28 cellular contexts compared by ENCODE assay signal in genomic region chr7:1252543-1253090, GRCh38. TPM values are rescaled to one million over a fixed set of nuclear protein-coding genes. Genes with fewer than 3 reads are reported as not detected.
"Had no signal": no experiment of that assay in that cellular context is flagged by ENCODE, and none has a peak within 500 bp of the region (broad histone marks: within the 10 kb centered on the region; RNA-seq: fewer than 3 reads in every experiment).

No MANE protein-coding gene starts in this region.

- H3K9me3 ChIP-seq: esophagus muscularis mucosa, gastrocnemius medialis, mucosa of descending colon, prostate gland, sigmoid colon, testis, tibial nerve, upper lobe of right lung, vagina had no signal

- H3K79me2 ChIP-seq: parathyroid adenoma had no signal

- H3K27ac ChIP-seq: epithelial cell of prostate, esophagus muscularis mucosa, gastrocnemius medialis, parathyroid adenoma, prostate gland, sigmoid colon, skin epidermis, testis, tibial nerve, upper lobe of right lung, vagina had no signal

- H3K27ac Mint-ChIP-seq: dendritic cell treated with granulocyte-macrophage colony-stimulating factor and Interleukin-4, amounts not matched to agents 40 ng/mL and 50 ng/mL, for 4 days; effector memory CD8-positive, alpha-beta T cell; immature natural killer cell; natural killer cell treated with Interleukin-12 subunit alpha and Interleukin-12 subunit beta and Interleukin-15 and Interleukin-18, amount 100 ng/mL, for 72 hours; stimulated activated naive B cell treated with anti-CD40 and anti-IgM and Interleukin-4, amounts not matched to agents 10 μg/mL and 1 μg/mL and 100 μg/mL, for 72 hours; stimulated activated naive CD8-positive, alpha-beta T cell treated with anti-CD3 and anti-CD28 coated beads, Interleukin-15, amount 100 ng/mL, for 72 hours had no signal

- H3K36me3 ChIP-seq: esophagus muscularis mucosa, gastrocnemius medialis, prostate gland, sigmoid colon, tibial nerve, upper lobe of right lung, vagina had no signal

- H3K4me3 Mint-ChIP-seq: dendritic cell treated with granulocyte-macrophage colony-stimulating factor and Interleukin-4, amounts not matched to agents 40 ng/mL and 50 ng/mL, for 4 days; effector memory CD8-positive, alpha-beta T cell; immature natural killer cell; natural killer cell treated with Interleukin-12 subunit alpha and Interleukin-12 subunit beta and Interleukin-15 and Interleukin-18, amount 100 ng/mL, for 72 hours; stimulated activated naive B cell treated with anti-CD40 and anti-IgM and Interleukin-4, amounts not matched to agents 10 μg/mL and 1 μg/mL and 100 μg/mL, for 72 hours; stimulated activated naive CD8-positive, alpha-beta T cell treated with anti-CD3 and anti-CD28 coated beads, Interleukin-15, amount 100 ng/mL, for 72 hours had no signal

- H3K36me3 Mint-ChIP-seq: natural killer cell treated with Interleukin-12 subunit alpha and Interleukin-12 subunit beta and Interleukin-15 and Interleukin-18, amount 100 ng/mL, for 72 hours; stimulated activated naive B cell treated with anti-CD40 and anti-IgM and Interleukin-4, amounts not matched to agents 10 μg/mL and 1 μg/mL and 100 μg/mL, for 72 hours had no signal

- DNase-seq: effector memory CD8-positive, alpha-beta T cell; gastrocnemius medialis; immature natural killer cell; left cardiac atrium; mammary epithelial cell; occipital lobe; retina; sigmoid colon; stimulated activated CD4-positive, alpha-beta T cell treated with anti-CD3 and anti-CD28 coated beads, Interleukin-2, amount 100 ng/mL, for 24 hours; stimulated activated CD4-positive, alpha-beta T cell treated with anti-CD3 and anti-CD28 coated beads, Interleukin-4, amount 100 ng/mL, for 4 hours; stimulated activated naive B cell treated with anti-CD40 and anti-IgM and Interleukin-4, amounts not matched to agents 10 μg/mL and 1 μg/mL and 100 μg/mL, for 72 hours; stimulated activated naive CD8-positive, alpha-beta T cell treated with anti-CD3 and anti-CD28 coated beads, Interleukin-15, amount 100 ng/mL, for 72 hours; testis; upper lobe of right lung had no signal

- H3K4me3 ChIP-seq: esophagus muscularis mucosa, gastrocnemius medialis, mucosa of descending colon, prostate gland, sigmoid colon, skin epidermis, testis, tibial nerve, upper lobe of right lung, vagina had no signal

- H2AFZ ChIP-seq: parathyroid adenoma had no signal

- ATAC-seq: effector memory CD8-positive, alpha-beta T cell; gastrocnemius medialis; left cardiac atrium; natural killer cell treated with Interleukin-12 subunit alpha and Interleukin-12 subunit beta and Interleukin-15 and Interleukin-18, amount 100 ng/mL, for 72 hours; stimulated activated naive B cell treated with anti-CD40 and anti-IgM and Interleukin-4, amounts not matched to agents 10 μg/mL and 1 μg/mL and 100 μg/mL, for 72 hours; stimulated activated naive CD8-positive, alpha-beta T cell treated with anti-CD3 and anti-CD28 coated beads, Interleukin-15, amount 100 ng/mL, for 72 hours; upper lobe of right lung had no signal

- H3K4me1 ChIP-seq: gastrocnemius medialis, parathyroid adenoma, prostate gland had no signal

- H3K9me3 Mint-ChIP-seq: dendritic cell treated with granulocyte-macrophage colony-stimulating factor and Interleukin-4, amounts not matched to agents 40 ng/mL and 50 ng/mL, for 4 days; effector memory CD8-positive, alpha-beta T cell; immature natural killer cell; natural killer cell treated with Interleukin-12 subunit alpha and Interleukin-12 subunit beta and Interleukin-15 and Interleukin-18, amount 100 ng/mL, for 72 hours; stimulated activated naive B cell treated with anti-CD40 and anti-IgM and Interleukin-4, amounts not matched to agents 10 μg/mL and 1 μg/mL and 100 μg/mL, for 72 hours; stimulated activated naive CD8-positive, alpha-beta T cell treated with anti-CD3 and anti-CD28 coated beads, Interleukin-15, amount 100 ng/mL, for 72 hours had no signal

- H3K9ac ChIP-seq: parathyroid adenoma had no signal

RNA-seq across cellular contexts. Expression of gene UNCX, which starts 19.9 kb away (rescaled TPM):
- total RNA-seq: esophagus muscularis mucosa; fibroblast of villous mesenchyme; gastrocnemius medialis; left cardiac atrium; liver; mammary epithelial cell; mesenteric fat pad; mucosa of descending colon; natural killer cell treated with Interleukin-12 subunit alpha and Interleukin-12 subunit beta and Interleukin-15 and Interleukin-18, amount 100 ng/mL, for 72 hours; occipital lobe; prostate gland; sigmoid colon; subcutaneous adipose tissue; tibial nerve; upper lobe of right lung; vagina had no signal
